In the genomic region with DNA sequence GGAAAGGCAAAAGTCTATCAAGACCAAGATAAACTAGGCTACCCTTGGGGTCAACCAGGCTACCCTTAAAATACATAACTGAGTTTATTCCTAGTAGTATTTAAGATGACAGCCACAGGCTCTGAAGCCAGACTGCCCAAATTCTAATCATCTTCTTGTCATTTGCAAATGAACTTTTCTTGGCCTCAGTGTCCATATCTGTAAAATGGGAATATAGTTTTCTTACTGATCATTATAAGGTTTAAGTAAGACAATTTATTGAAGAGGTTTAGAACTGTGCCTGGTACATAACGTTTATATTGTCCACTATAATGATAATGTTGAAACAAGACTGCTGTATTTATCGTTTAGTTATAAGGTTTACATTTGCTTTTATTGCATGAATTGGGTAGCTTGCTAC, we compare ENCODE assay signal across 16 cellular contexts.
DNase-seq lines count a peak whose midpoint lies in the region; ATAC-seq and TF ChIP-seq lines count a peak whose summit lies in the region.
"Had no signal": no experiment of that assay in that cellular context is flagged by ENCODE, and none has a peak within 500 bp of the region (broad histone marks: within the 10 kb centered on the region; RNA-seq: fewer than 3 reads in every experiment).

No MANE protein-coding gene starts in this region.

- H3K36me3 Mint-ChIP-seq in CD4-positive, CD25-positive, alpha-beta regulatory T cell: no peaks in the 10 kb centered on the region
- no peaks in the 10 kb centered on the region for H3K36me3 Mint-ChIP-seq in CD4-positive, alpha-beta memory T cell
- H3K36me3 Mint-ChIP-seq in naive thymus-derived CD4-positive, alpha-beta T cell: peaks cover 0 to 6% (median 0%) of the 10 kb centered on the region in 5 donors

- H3K36me3 ChIP-seq in CD4-positive, CD25-positive, alpha-beta regulatory T cell (ENCODE audit: control insufficient read depth, insufficient read depth, low read length): no peaks in the 10 kb centered on the region
- H3K36me3 ChIP-seq in CD4-positive, alpha-beta memory T cell (ENCODE audit: insufficient read depth, low read length): no peaks in the 10 kb centered on the region
- H3K36me3 ChIP-seq in naive thymus-derived CD4-positive, alpha-beta T cell (ENCODE audit: control insufficient read depth in 2 of 3, insufficient read depth in 3 of 3, low read length in 3 of 3): no peaks in the 10 kb centered on the region
- H3K36me3 ChIP-seq in skeletal muscle tissue (ENCODE audit: control insufficient read depth in 3 of 3, insufficient read depth in 3 of 3, low read length in 3 of 3) (peaks cover 0 to 4% (median 0%) of the 10 kb centered on the region in 3 donors), suprapubic skin (no peaks in the 10 kb centered on the region)

- peaks cover 0 to 1% (median 0%) of the 10 kb centered on the region in 7 donors for H3K9me3 Mint-ChIP-seq in CD4-positive, CD25-positive, alpha-beta regulatory T cell
- H3K9me3 Mint-ChIP-seq in CD4-positive, alpha-beta memory T cell: no peaks in the 10 kb centered on the region
- H3K9me3 Mint-ChIP-seq in naive thymus-derived CD4-positive, alpha-beta T cell: no peaks in the 10 kb centered on the region
- H3K9me3 Mint-ChIP-seq: CD8-positive, alpha-beta memory T cell; H9 had no signal

- WGBS in suprapubic skin: 89% methylated on average over 2 of the region's 2 CpGs

- peaks cover 5% of the 10 kb centered on the region for H3K27me3 Mint-ChIP-seq in CD4-positive, CD25-positive, alpha-beta regulatory T cell
- H3K27me3 Mint-ChIP-seq in CD4-positive, alpha-beta memory T cell: no peaks in the 10 kb centered on the region
- H3K27me3 Mint-ChIP-seq in naive thymus-derived CD4-positive, alpha-beta T cell: no peaks in the 10 kb centered on the region
- H3K27me3 Mint-ChIP-seq: CD8-positive, alpha-beta memory T cell had no signal

- no peak for TF ChIP-seq EP300 in suprapubic skin (IDR thresholded peaks at IDR 0.05)

- peaks cover 12 to 33% (median 13%) of the 10 kb centered on the region in 4 donors for H3K4me1 Mint-ChIP-seq in CD4-positive, CD25-positive, alpha-beta regulatory T cell
- peaks cover 23 to 31% (median 26%) of the 10 kb centered on the region in 4 donors for H3K4me1 Mint-ChIP-seq in CD4-positive, alpha-beta memory T cell
- peaks cover 19 to 58% (median 46%) of the 10 kb centered on the region in 7 donors for H3K4me1 Mint-ChIP-seq in naive thymus-derived CD4-positive, alpha-beta T cell

- no peak overlapping the region for H3K4me3 Mint-ChIP-seq in CD4-positive, CD25-positive, alpha-beta regulatory T cell
- peak overlapping the region in 2 of 8 donors; percentile 4 to 39 for H3K4me3 Mint-ChIP-seq in CD4-positive, alpha-beta memory T cell
- peak overlapping the region in 4 of 10 donors; percentile 44 to 84 (median 73) for H3K4me3 Mint-ChIP-seq in naive thymus-derived CD4-positive, alpha-beta T cell
- H3K4me3 Mint-ChIP-seq: CD8-positive, alpha-beta memory T cell; H9 had no signal

- intact Hi-C loops in CD4-positive, alpha-beta memory T cell (cut with micrococcal nuclease): no loop called here
- intact Hi-C loops in naive thymus-derived CD4-positive, alpha-beta T cell (cut with micrococcal nuclease): loop anchor here in 1 of 2 donors (5.0 kb wide), 2 partner anchors 679 to 901 kb away; a partner anchor contains a TSS

- H3K27ac ChIP-seq in CD4-positive, CD25-positive, alpha-beta regulatory T cell (ENCODE audit: insufficient read depth, low read length, poor library complexity, severe bottlenecking): no peak overlapping the region
- no peak overlapping the region for H3K27ac ChIP-seq in CD4-positive, alpha-beta memory T cell (ENCODE audit: low read depth, low read length)
- H3K27ac ChIP-seq in naive thymus-derived CD4-positive, alpha-beta T cell (ENCODE audit: low read depth, low read length): no peak overlapping the region
- H3K27ac ChIP-seq in skeletal muscle tissue (ENCODE audit: low read depth, low read length) (peak overlapping the region; percentile 21), suprapubic skin (no peak overlapping the region)
- H3K27ac ChIP-seq: C4-2B had no signal

- peaks cover 2% of the 10 kb centered on the region for H3K4me1 ChIP-seq in CD4-positive, CD25-positive, alpha-beta regulatory T cell (ENCODE audit: control insufficient read depth, insufficient read depth, low read length, poor library complexity, severe bottlenecking)
- peaks cover 23% of the 10 kb centered on the region for H3K4me1 ChIP-seq in CD4-positive, alpha-beta memory T cell (ENCODE audit: insufficient read depth, low read length)
- H3K4me1 ChIP-seq in naive thymus-derived CD4-positive, alpha-beta T cell (ENCODE audit: control insufficient read depth in 2 of 2, insufficient read depth in 2 of 2, low read length in 2 of 2): peaks cover 0 to 25% of the 10 kb centered on the region in 2 donors
- peaks cover 18 to 43% (median 25%) of the 10 kb centered on the region in 3 donors for H3K4me1 ChIP-seq in skeletal muscle tissue (ENCODE audit: control insufficient read depth in 3 of 3, insufficient read depth in 3 of 3, low read length in 3 of 3)
- peaks cover 4% of the 10 kb centered on the region for H3K4me1 ChIP-seq in suprapubic skin

- DNase-seq in CD4-positive, CD25-positive, alpha-beta regulatory T cell: no peak
- DNase-seq in CD4-positive, alpha-beta memory T cell: no peak
- DNase-seq in naive thymus-derived CD4-positive, alpha-beta T cell: no peak
- DNase-seq in activated gamma-delta T cell treated with Interleukin-2 at 50 U/mL for 16 hours: no peak
- no peak for DNase-seq in suprapubic skin (ENCODE audit: low spot score in 2 of 2)
- DNase-seq: AML-193, COR-L47, DMS 273 treated with DMSO at 0.1 percent for 48 hours, DMS53, EL, H9 had no signal

- no peak for TF ChIP-seq CTCF in suprapubic skin (IDR thresholded peaks at IDR 0.05)

- POLR2A ChIA-PET in CD4-positive, alpha-beta memory T cell (lab: Charles Lee; ENCODE audit: partially characterized antibody): no interaction called here
- POLR2A ChIA-PET in naive thymus-derived CD4-positive, alpha-beta T cell (lab: Charles Lee): no interaction called here

- CTCF ChIA-PET in CD4-positive, alpha-beta memory T cell (lab: Charles Lee; ENCODE audit: partially characterized antibody): interaction anchor here (0.8 to 1.1 kb wide), 2 partner anchors 320 to 632 kb away, joined by 4 read pairs; no protein-coding TSS in a partner anchor
- CTCF ChIA-PET in naive thymus-derived CD4-positive, alpha-beta T cell (lab: Charles Lee): interaction anchor here (0.6 to 1.1 kb wide), 3 partner anchors 380 to 632 kb away, joined by 3 read pairs; no protein-coding TSS in a partner anchor

- peak overlapping the region in 2 of 3 donors; percentile 2 to 45 for H3K27ac Mint-ChIP-seq in CD4-positive, CD25-positive, alpha-beta regulatory T cell
- H3K27ac Mint-ChIP-seq in CD4-positive, alpha-beta memory T cell: peak overlapping the region in 6 of 7 donors; percentile 32 to 88 (median 73)
- peak overlapping the region in 8 of 9 donors; percentile 84 to 98 (median 90) for H3K27ac Mint-ChIP-seq in naive thymus-derived CD4-positive, alpha-beta T cell
- H3K27ac Mint-ChIP-seq: H9 had no signal

- no peak overlapping the region for H3K4me3 ChIP-seq in CD4-positive, CD25-positive, alpha-beta regulatory T cell (ENCODE audit: low read depth, low read length)
- no peak overlapping the region for H3K4me3 ChIP-seq in CD4-positive, alpha-beta memory T cell (ENCODE audit: low read length in 2 of 2)
- H3K4me3 ChIP-seq in naive thymus-derived CD4-positive, alpha-beta T cell (ENCODE audit: low read length): no peak overlapping the region
- H3K4me3 ChIP-seq in skeletal muscle tissue (ENCODE audit: low read length in 3 of 3): no peak overlapping the region
- no peak overlapping the region for H3K4me3 ChIP-seq in suprapubic skin
- H3K4me3 ChIP-seq: GM12878 had no signal

- no peak overlapping the region for H3K9ac ChIP-seq in skeletal muscle tissue (ENCODE audit: low read depth in 1 of 3, low read length in 3 of 3)

- TF ChIP-seq POLR2A in suprapubic skin (IDR thresholded peaks at IDR 0.05): no peak

- no peak for ATAC-seq in CD4-positive, CD25-positive, alpha-beta regulatory T cell (ENCODE audit: low read depth in 2 of 2)
- ATAC-seq in naive thymus-derived CD4-positive, alpha-beta T cell: no peak
- ATAC-seq in HG03342 (IDR thresholded peaks at IDR 0.05; ENCODE audit: unreplicated experiment): no peak
- ATAC-seq: GM12878 had no signal

- peaks cover 2% of the 10 kb centered on the region for H3K27me3 ChIP-seq in CD4-positive, CD25-positive, alpha-beta regulatory T cell (ENCODE audit: control insufficient read depth, insufficient read depth, low read length)
- H3K27me3 ChIP-seq in CD4-positive, alpha-beta memory T cell (ENCODE audit: insufficient read depth, low read length): no peaks in the 10 kb centered on the region
- H3K27me3 ChIP-seq in naive thymus-derived CD4-positive, alpha-beta T cell (ENCODE audit: control insufficient read depth in 2 of 2, insufficient read depth in 2 of 2, low read length in 2 of 2): no peaks in the 10 kb centered on the region
- H3K27me3 ChIP-seq in skeletal muscle tissue (ENCODE audit: control insufficient read depth in 3 of 3, insufficient read depth in 3 of 3, low read length in 3 of 3): no peaks in the 10 kb centered on the region
- no peaks in the 10 kb centered on the region for H3K27me3 ChIP-seq in suprapubic skin

- no peaks in the 10 kb centered on the region for H3K9me3 ChIP-seq in CD4-positive, CD25-positive, alpha-beta regulatory T cell (ENCODE audit: control insufficient read depth in 2 of 2, low read length in 2 of 2)
- H3K9me3 ChIP-seq in CD4-positive, alpha-beta memory T cell (ENCODE audit: control insufficient read depth in 1 of 2, low read length in 2 of 2): no peaks in the 10 kb centered on the region
- no peaks in the 10 kb centered on the region for H3K9me3 ChIP-seq in naive thymus-derived CD4-positive, alpha-beta T cell (ENCODE audit: control insufficient read depth in 2 of 3, low read length in 3 of 3)
- H3K9me3 ChIP-seq in skeletal muscle tissue (ENCODE audit: control insufficient read depth in 3 of 3, low read length in 3 of 3): no peaks in the 10 kb centered on the region
- H3K9me3 ChIP-seq in suprapubic skin: no peaks in the 10 kb centered on the region

Comparison
In these comparisons a context has a peak if more than half of its experiments do, and no peak if none do; other contexts are left out.
1. H3K27ac Mint-ChIP-seq: peak in every context shown above with its lines; median percentile 90 in naive thymus-derived CD4-positive, alpha-beta T cell; 73 in CD4-positive, alpha-beta memory T cell; 24 in CD4-positive, CD25-positive, alpha-beta regulatory T cell.